1 cellular context compared by ENCODE assay signal in the genomic region with DNA sequence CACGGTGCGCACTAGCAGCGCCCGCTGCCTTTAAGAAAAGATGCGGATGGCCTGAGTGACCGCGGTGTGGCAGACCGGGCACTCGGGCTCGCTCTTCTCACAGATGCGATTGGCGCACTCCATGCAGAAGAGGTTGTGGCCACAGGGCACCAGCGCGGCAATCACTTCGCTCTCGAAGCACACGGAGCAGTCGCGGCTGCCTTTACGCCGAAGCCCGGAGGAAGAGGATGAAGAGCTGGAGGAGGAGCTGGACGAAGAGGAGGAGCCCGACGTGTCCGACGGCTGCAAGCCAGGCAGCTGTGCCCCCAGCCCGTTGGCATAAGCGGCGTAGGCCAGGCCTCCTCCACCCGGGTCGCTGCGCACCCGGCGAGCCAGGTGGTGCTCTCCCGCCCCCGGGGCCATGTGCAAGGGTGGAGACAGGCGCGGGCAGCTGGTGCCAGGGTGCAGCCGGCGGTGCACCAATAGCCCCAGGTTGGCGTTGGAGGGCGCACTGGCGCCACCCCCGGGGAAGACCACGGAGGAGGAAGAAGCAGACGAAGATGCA.
TF ChIP-seq lines count a peak whose summit lies in the region.

No MANE protein-coding gene starts in this region.

TF ChIP-seq in WTC11, 78 proteins besides CTCF, POLR2A, EP300 and RAD21 (continued from another document):
- TF ChIP-seq, protein P1, sequence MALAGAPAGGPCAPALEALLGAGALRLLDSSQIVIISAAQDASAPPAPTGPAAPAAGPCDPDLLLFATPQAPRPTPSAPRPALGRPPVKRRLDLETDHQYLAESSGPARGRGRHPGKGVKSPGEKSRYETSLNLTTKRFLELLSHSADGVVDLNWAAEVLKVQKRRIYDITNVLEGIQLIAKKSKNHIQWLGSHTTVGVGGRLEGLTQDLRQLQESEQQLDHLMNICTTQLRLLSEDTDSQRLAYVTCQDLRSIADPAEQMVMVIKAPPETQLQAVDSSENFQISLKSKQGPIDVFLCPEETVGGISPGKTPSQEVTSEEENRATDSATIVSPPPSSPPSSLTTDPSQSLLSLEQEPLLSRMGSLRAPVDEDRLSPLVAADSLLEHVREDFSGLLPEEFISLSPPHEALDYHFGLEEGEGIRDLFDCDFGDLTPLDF (CRISPR knock-in tag; IDR thresholded peaks at IDR 0.05): no peak
- TF ChIP-seq ZNF263 (CRISPR knock-in tag; IDR thresholded peaks at IDR 0.05; ENCODE audit: low read depth) (no peak), SMAD4 (CRISPR knock-in tag; IDR thresholded peaks at IDR 0.05) (no peak), RORB (CRISPR knock-in tag; IDR thresholded peaks at IDR 0.05) (no peak), NR2C2 (CRISPR knock-in tag; IDR thresholded peaks at IDR 0.05) (no peak), ZNF416 (CRISPR knock-in tag; IDR thresholded peaks at IDR 0.05) (no peak), MXD4 (CRISPR knock-in tag; IDR thresholded peaks at IDR 0.05; ENCODE audit: borderline replicate concordance) (no peak), CBFB (CRISPR knock-in tag; IDR thresholded peaks at IDR 0.05; ENCODE audit: low read depth) (no peak), GABPB1 (CRISPR knock-in tag; IDR thresholded peaks at IDR 0.05) (no peak)
- TF ChIP-seq, protein P2, sequence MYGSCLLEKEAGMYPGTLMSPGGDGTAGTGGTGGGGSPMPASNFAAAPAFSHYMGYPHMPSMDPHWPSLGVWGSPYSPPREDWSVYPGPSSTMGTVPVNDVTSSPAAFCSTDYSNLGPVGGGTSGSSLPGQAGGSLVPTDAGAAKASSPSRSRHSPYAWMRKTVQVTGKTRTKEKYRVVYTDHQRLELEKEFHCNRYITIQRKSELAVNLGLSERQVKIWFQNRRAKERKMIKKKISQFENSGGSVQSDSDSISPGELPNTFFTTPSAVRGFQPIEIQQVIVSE (CRISPR knock-in tag; IDR thresholded peaks at IDR 0.05; ENCODE audit: borderline replicate concordance): no peak
- TF ChIP-seq, protein P3, sequence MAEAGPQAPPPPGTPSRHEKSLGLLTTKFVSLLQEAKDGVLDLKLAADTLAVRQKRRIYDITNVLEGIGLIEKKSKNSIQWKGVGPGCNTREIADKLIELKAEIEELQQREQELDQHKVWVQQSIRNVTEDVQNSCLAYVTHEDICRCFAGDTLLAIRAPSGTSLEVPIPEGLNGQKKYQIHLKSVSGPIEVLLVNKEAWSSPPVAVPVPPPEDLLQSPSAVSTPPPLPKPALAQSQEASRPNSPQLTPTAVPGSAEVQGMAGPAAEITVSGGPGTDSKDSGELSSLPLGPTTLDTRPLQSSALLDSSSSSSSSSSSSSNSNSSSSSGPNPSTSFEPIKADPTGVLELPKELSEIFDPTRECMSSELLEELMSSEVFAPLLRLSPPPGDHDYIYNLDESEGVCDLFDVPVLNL (CRISPR knock-in tag; IDR thresholded peaks at IDR 0.05; ENCODE audit: borderline replicate concordance, low read depth): peak; percentile 57
- TF ChIP-seq, protein P4, sequence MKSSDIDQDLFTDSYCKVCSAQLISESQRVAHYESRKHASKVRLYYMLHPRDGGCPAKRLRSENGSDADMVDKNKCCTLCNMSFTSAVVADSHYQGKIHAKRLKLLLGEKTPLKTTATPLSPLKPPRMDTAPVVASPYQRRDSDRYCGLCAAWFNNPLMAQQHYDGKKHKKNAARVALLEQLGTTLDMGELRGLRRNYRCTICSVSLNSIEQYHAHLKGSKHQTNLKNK (CRISPR knock-in tag; IDR thresholded peaks at IDR 0.05): no peak
- TF ChIP-seq, protein P5, sequence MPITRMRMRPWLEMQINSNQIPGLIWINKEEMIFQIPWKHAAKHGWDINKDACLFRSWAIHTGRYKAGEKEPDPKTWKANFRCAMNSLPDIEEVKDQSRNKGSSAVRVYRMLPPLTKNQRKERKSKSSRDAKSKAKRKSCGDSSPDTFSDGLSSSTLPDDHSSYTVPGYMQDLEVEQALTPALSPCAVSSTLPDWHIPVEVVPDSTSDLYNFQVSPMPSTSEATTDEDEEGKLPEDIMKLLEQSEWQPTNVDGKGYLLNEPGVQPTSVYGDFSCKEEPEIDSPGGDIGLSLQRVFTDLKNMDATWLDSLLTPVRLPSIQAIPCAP (CRISPR knock-in tag; IDR thresholded peaks at IDR 0.05): 0 out of 2 replicates have a peak, but pooled peaks have one; percentile 71
